ENCODE assay signal across 1 cellular context in the genomic region with DNA sequence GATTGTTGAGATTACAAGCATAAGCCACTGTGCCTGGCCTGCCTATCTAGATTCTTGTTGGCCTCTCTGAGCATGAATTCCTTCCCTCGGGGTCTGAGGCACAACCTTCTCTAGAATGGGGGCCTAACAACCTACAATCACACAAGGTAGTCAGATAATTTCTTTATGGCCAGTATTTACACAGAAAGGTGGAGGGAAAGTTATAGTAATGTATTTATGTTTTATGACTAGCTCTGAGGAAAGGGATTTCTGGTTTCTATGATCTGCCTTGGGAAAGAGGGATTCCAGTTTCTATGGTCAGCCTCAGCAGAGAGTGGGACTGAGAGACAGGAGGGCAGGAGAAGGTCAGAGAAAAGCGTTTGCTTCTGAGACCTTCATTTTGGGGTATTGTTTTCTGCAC.
TF ChIP-seq lines count a peak whose summit lies in the region.

No MANE protein-coding gene starts in this region.

TF ChIP-seq in GM23338, 12 proteins besides CTCF, POLR2A, EP300 and RAD21 (continued from another document):
- TF ChIP-seq, protein P1, sequence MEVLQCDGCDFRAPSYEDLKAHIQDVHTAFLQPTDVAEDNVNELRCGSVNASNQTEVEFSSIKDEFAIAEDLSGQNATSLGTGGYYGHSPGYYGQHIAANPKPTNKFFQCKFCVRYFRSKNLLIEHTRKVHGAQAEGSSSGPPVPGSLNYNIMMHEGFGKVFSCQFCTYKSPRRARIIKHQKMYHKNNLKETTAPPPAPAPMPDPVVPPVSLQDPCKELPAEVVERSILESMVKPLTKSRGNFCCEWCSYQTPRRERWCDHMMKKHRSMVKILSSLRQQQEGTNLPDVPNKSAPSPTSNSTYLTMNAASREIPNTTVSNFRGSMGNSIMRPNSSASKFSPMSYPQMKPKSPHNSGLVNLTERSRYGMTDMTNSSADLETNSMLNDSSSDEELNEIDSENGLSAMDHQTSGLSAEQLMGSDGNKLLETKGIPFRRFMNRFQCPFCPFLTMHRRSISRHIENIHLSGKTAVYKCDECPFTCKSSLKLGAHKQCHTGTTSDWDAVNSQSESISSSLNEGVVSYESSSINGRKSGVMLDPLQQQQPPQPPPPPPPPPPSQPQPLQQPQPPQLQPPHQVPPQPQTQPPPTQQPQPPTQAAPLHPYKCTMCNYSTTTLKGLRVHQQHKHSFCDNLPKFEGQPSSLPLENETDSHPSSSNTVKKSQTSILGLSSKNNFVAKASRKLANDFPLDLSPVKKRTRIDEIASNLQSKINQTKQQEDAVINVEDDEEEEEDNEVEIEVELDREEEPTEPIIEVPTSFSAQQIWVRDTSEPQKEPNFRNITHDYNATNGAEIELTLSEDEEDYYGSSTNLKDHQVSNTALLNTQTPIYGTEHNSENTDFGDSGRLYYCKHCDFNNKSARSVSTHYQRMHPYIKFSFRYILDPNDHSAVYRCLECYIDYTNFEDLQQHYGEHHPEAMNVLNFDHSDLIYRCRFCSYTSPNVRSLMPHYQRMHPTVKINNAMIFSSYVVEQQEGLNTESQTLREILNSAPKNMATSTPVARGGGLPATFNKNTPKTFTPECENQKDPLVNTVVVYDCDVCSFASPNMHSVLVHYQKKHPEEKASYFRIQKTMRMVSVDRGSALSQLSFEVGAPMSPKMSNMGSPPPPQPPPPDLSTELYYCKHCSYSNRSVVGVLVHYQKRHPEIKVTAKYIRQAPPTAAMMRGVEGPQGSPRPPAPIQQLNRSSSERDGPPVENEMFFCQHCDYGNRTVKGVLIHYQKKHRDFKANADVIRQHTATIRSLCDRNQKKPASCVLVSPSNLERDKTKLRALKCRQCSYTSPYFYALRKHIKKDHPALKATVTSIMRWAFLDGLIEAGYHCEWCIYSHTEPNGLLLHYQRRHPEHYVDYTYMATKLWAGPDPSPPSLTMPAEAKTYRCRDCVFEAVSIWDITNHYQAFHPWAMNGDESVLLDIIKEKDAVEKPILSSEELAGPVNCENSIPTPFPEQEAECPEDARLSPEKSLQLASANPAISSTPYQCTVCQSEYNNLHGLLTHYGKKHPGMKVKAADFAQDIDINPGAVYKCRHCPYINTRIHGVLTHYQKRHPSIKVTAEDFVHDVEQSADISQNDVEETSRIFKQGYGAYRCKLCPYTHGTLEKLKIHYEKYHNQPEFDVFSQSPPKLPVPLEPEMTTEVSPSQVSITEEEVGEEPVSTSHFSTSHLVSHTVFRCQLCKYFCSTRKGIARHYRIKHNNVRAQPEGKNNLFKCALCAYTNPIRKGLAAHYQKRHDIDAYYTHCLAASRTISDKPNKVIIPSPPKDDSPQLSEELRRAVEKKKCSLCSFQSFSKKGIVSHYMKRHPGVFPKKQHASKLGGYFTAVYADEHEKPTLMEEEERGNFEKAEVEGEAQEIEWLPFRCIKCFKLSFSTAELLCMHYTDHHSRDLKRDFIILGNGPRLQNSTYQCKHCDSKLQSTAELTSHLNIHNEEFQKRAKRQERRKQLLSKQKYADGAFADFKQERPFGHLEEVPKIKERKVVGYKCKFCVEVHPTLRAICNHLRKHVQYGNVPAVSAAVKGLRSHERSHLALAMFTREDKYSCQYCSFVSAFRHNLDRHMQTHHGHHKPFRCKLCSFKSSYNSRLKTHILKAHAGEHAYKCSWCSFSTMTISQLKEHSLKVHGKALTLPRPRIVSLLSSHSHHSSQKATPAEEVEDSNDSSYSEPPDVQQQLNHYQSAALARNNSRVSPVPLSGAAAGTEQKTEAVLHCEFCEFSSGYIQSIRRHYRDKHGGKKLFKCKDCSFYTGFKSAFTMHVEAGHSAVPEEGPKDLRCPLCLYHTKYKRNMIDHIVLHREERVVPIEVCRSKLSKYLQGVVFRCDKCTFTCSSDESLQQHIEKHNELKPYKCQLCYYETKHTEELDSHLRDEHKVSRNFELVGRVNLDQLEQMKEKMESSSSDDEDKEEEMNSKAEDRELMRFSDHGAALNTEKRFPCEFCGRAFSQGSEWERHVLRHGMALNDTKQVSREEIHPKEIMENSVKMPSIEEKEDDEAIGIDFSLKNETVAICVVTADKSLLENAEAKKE (CRISPR knock-in tag; IDR thresholded peaks at IDR 0.05): no peak
- no peak for TF ChIP-seq EZH2phosphoT487 (IDR thresholded peaks at IDR 0.05; ENCODE audit: unreplicated experiment)
- TF ChIP-seq ZNF331 (CRISPR knock-in tag; IDR thresholded peaks at IDR 0.05; ENCODE audit: low read depth): no peak
- TF ChIP-seq ZNF114 (CRISPR knock-in tag; IDR thresholded peaks at IDR 0.05): no peak
TF ChIP-seq in GM23338: peak in this region for 0.
